ENCODE assay signal across 8 cellular contexts in the genomic region with DNA sequence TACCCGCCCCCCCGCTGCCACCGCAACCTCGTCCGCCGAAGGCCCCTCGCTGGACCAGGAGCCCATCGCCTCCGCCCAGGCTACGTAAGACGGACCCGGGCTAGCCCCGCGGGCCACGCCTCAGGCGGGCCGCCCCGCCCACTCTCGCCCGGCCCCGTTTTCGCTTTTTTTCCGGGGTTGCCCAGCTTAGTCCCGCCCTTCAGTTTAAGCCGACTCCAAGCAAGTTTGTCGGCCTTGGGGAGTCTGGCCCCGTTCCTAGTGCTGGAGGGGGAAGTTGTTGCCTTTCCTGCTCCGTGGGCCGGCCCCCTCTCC. TPM values are rescaled to one million over a fixed set of nuclear protein-coding genes. Genes with fewer than 3 reads are reported as not detected.
DNase-seq lines count a peak whose midpoint lies in the region; TF ChIP-seq lines count a peak whose summit lies in the region.

No MANE protein-coding gene starts in this region.

- H3K27me3 ChIP-seq in GM23248 (replicated peaks; ENCODE audit: insufficient read depth) (no peaks in the 10 kb centered on the region), testis (no peaks in the 10 kb centered on the region)

- DNase-seq in DMS79 treated with DMSO at 0.1 percent for 48 hours (lab: John Stamatoyannopoulos, UW), result peak; percentile 74
- DNase-seq in GM23248, result peak; percentile 96
- peak; percentile 88 for DNase-seq in LoVo (ENCODE audit: low spot score)
- peak; percentile 85 for DNase-seq in SK-N-DZ (ENCODE audit: low spot score)
- peak; percentile 90 for DNase-seq in activated naive CD4-positive, alpha-beta T cell treated with anti-CD3 and anti-CD28 coated beads, Interleukin-2, amount 10 ng/mL, durations not matched to agents 7 days and 5 days
- DNase-seq in germinal center (ENCODE audit: low spot score), result peak; percentile 89
- DNase-seq in nucleus accumbens (lab: John Stamatoyannopoulos, UW), result peak in 49 of 56 donors; percentile 38 to 84 (median 70)
- DNase-seq in testis, result peak; percentile 86

- no peaks in the 10 kb centered on the region for H3K9me3 ChIP-seq in GM23248 (ENCODE audit: low read depth)
- H3K9me3 ChIP-seq in testis, result no peaks in the 10 kb centered on the region

- no peak for TF ChIP-seq POLR2A in testis (IDR thresholded peaks at IDR 0.05)

- peak overlapping the region; percentile 79 for H3K27ac Mint-ChIP-seq in activated naive CD4-positive, alpha-beta T cell treated with anti-CD3 and anti-CD28 coated beads, Interleukin-2, amount 10 ng/mL, durations not matched to agents 7 days and 5 days

- H3K9me3 Mint-ChIP-seq in activated naive CD4-positive, alpha-beta T cell treated with anti-CD3 and anti-CD28 coated beads, Interleukin-2, amount 10 ng/mL, durations not matched to agents 7 days and 5 days, result no peaks in the 10 kb centered on the region

- peak overlapping the region; percentile 99 for H3K4me2 ChIP-seq in GM23248 (ENCODE audit: unreplicated experiment)

- no peaks in the 10 kb centered on the region for H3K27me3 Mint-ChIP-seq in activated naive CD4-positive, alpha-beta T cell treated with anti-CD3 and anti-CD28 coated beads, Interleukin-2, amount 10 ng/mL, durations not matched to agents 7 days and 5 days

- in situ Hi-C loops in GM23248 (cut with MboI), result no loop called here

- H3K4me1 ChIP-seq in GM23248 (ENCODE audit: insufficient read depth) (peaks cover 12% of the 10 kb centered on the region), testis (peaks cover 23% of the 10 kb centered on the region)

- peaks cover 60% of the 10 kb centered on the region for H3K4me1 Mint-ChIP-seq in activated naive CD4-positive, alpha-beta T cell treated with anti-CD3 and anti-CD28 coated beads, Interleukin-2, amount 10 ng/mL, durations not matched to agents 7 days and 5 days

- H3K36me3 ChIP-seq in GM23248 (ENCODE audit: low read depth), result peaks cover 4% of the 10 kb centered on the region; the same call in 1 of the 2 replicates
- no peaks in the 10 kb centered on the region for H3K36me3 ChIP-seq in testis (ENCODE audit: low read depth, missing control alignments)

- H3K9ac ChIP-seq in GM23248, result peak overlapping the region; percentile 83

- H3K4me3 ChIP-seq in GM23248 (peak overlapping the region; percentile 89), testis (peak overlapping the region; percentile 57 to 75)

- WGBS in GM23248 (ENCODE audit: low coverage in 1 of 2, low lambda C conversion rate in 2 of 2, missing lambda C conversion rate in 2 of 2), 2 experiments, result 0 to 2% methylated on average over 19 to 29 of the region's 29 CpGs
- WGBS in testis, 2 donors, result 1% methylated on average over 29 of the region's 29 CpGs; no CpG with 5 or more reads in 1 of the 2 donors

- CTCF ChIA-PET in activated naive CD4-positive, alpha-beta T cell treated with anti-CD3 and anti-CD28 coated beads, Interleukin-2, amount 10 ng/mL, durations not matched to agents 7 days and 5 days (lab: Charles Lee), result interaction anchor here (0.6 to 9.5 kb wide), 13 partner anchors 11 to 152 kb away, joined by 3 to 138 read pairs (median 4); partner anchors contain the start of genes CLK2 and KRTCAP2

- peaks cover 48% of the 10 kb centered on the region for H3K79me2 ChIP-seq in GM23248 (ENCODE audit: insufficient read depth)

- H3K9me2 ChIP-seq in GM23248 (ENCODE audit: insufficient read depth), result no peaks in the 10 kb centered on the region

- no peak for TF ChIP-seq CTCF in testis (IDR thresholded peaks at IDR 0.05)

- H2AFZ ChIP-seq in GM23248, result peak overlapping the region; percentile 86

- intact Hi-C loops in testis (cut with DNase I; ENCODE audit: low total_unique reads), result loop anchor here (10.0 kb wide), 2 partner anchors 69 to 271 kb away; partner anchors contain the start of gene ENTREP3

- H3F3A ChIP-seq in GM23248 (ENCODE audit: insufficient read depth), result peaks cover 8% of the 10 kb centered on the region

- no peaks in the 10 kb centered on the region for H4K20me1 ChIP-seq in GM23248 (ENCODE audit: insufficient read depth)

- H3K27ac ChIP-seq in GM23248, result peak overlapping the region; percentile 76
- peak overlapping the region; percentile 90 to 95 for H3K27ac ChIP-seq in testis

- H3K36me3 Mint-ChIP-seq in activated naive CD4-positive, alpha-beta T cell treated with anti-CD3 and anti-CD28 coated beads, Interleukin-2, amount 10 ng/mL, durations not matched to agents 7 days and 5 days, result peaks cover 20% of the 10 kb centered on the region

- H3K4me3 Mint-ChIP-seq in activated naive CD4-positive, alpha-beta T cell treated with anti-CD3 and anti-CD28 coated beads, Interleukin-2, amount 10 ng/mL, durations not matched to agents 7 days and 5 days, result peak overlapping the region; percentile 87

RNA-seq across cellular contexts. Expression of gene RUSC1, which starts 3.0 kb away (rescaled TPM):
- total RNA-seq in GM23248 (2014; rRNA removed; shearing (Covaris generic)), result 31.9 and 34.4 TPM in 2 replicates
- polyA plus RNA-seq in GM23248 (2016; fragmentation: Nextera tagmentation; extraction: Ambion mirVana) (30.4 and 32.6 TPM in 2 replicates), testis (ENCODE audit: insufficient read depth, low read depth, low replicate concordance) (10.8 TPM)
- polyA plus RNA-seq in SK-N-DZ (2014; cell fraction: cytosol; rRNA removed), result 74.4 and 75.3 TPM in 2 replicates
- 180 and 205 TPM in 2 replicates for polyA plus RNA-seq in SK-N-DZ (2014; cell fraction: nucleus; rRNA removed)
- total RNA-seq in testis, result 10 to 100 TPM; 13.9 to 14.9 TPM

RNA-seq across cellular contexts. Expression of gene FDPS, which starts 15.0 kb away (rescaled TPM):
- total RNA-seq in GM23248 (2014; rRNA removed; shearing (Covaris generic)), result 96.3 and 103 TPM in 2 replicates
- polyA plus RNA-seq in GM23248 (2016; fragmentation: Nextera tagmentation; extraction: Ambion mirVana) (106 and 116 TPM in 2 replicates), testis (ENCODE audit: insufficient read depth, low read depth, low replicate concordance) (127 TPM)
- 505 and 561 TPM in 2 replicates for polyA plus RNA-seq in SK-N-DZ (2014; cell fraction: cytosol; rRNA removed)
- 622 and 644 TPM in 2 replicates for polyA plus RNA-seq in SK-N-DZ (2014; cell fraction: nucleus; rRNA removed)
- total RNA-seq in testis, result 10 to 100 TPM; 51.6 to 81.6 TPM

RNA-seq across cellular contexts. Expression of gene PKLR, which starts 22.4 kb away (rescaled TPM):
- not detected in 2 replicates for total RNA-seq in GM23248 (2014; rRNA removed; shearing (Covaris generic))
- polyA plus RNA-seq in GM23248 (2016; fragmentation: Nextera tagmentation; extraction: Ambion mirVana), result 0.08 TPM in 1 of 2 replicates, not detected in the other
- not detected in 2 replicates for polyA plus RNA-seq in SK-N-DZ (2014; cell fraction: cytosol; rRNA removed)
- not detected in 2 replicates for polyA plus RNA-seq in SK-N-DZ (2014; cell fraction: nucleus; rRNA removed)
- under 1 TPM; 0.25 to 0.87 TPM for total RNA-seq in testis
- 2.0 TPM for polyA plus RNA-seq in testis (ENCODE audit: insufficient read depth, low read depth, low replicate concordance)

RNA-seq across cellular contexts. Expression of gene HCN3, which starts 46.4 kb away (rescaled TPM):
- 0.76 and 1.4 TPM in 2 replicates for total RNA-seq in GM23248 (2014; rRNA removed; shearing (Covaris generic))
- polyA plus RNA-seq in GM23248 (2016; fragmentation: Nextera tagmentation; extraction: Ambion mirVana), result 1.6 and 1.9 TPM in 2 replicates
- polyA plus RNA-seq in SK-N-DZ (2014; cell fraction: cytosol; rRNA removed), result 14.5 and 24.3 TPM in 2 replicates
- 80.0 and 137 TPM in 2 replicates for polyA plus RNA-seq in SK-N-DZ (2014; cell fraction: nucleus; rRNA removed)
- 1 to 10 TPM; 3.5 to 3.8 TPM for total RNA-seq in testis
- 2.2 TPM for polyA plus RNA-seq in testis (ENCODE audit: insufficient read depth, low read depth, low replicate concordance)

RNA-seq across cellular contexts. Expression of gene CLK2, which starts 50.4 kb away (rescaled TPM):
- total RNA-seq in GM23248 (2014; rRNA removed; shearing (Covaris generic)), result 16.8 and 24.0 TPM in 2 replicates
- polyA plus RNA-seq in GM23248 (2016; fragmentation: Nextera tagmentation; extraction: Ambion mirVana), result 10.2 and 10.4 TPM in 2 replicates
- 33.7 and 34.1 TPM in 2 replicates for polyA plus RNA-seq in SK-N-DZ (2014; cell fraction: cytosol; rRNA removed)
- polyA plus RNA-seq in SK-N-DZ (2014; cell fraction: nucleus; rRNA removed), result 287 and 348 TPM in 2 replicates
- total RNA-seq in testis, result 10 to 100 TPM; 52.8 to 54.1 TPM
- 37.0 TPM for polyA plus RNA-seq in testis (ENCODE audit: insufficient read depth, low read depth, low replicate concordance)

Comparison
In these comparisons a context has a peak if more than half of its experiments do, and no peak if none do; other contexts are left out.
1. Peak in every context shown above with its lines: DNase-seq, H3K4me3 ChIP-seq and H3K27ac ChIP-seq.